ENCODE assay signal across 8 cellular contexts in the genomic region with DNA sequence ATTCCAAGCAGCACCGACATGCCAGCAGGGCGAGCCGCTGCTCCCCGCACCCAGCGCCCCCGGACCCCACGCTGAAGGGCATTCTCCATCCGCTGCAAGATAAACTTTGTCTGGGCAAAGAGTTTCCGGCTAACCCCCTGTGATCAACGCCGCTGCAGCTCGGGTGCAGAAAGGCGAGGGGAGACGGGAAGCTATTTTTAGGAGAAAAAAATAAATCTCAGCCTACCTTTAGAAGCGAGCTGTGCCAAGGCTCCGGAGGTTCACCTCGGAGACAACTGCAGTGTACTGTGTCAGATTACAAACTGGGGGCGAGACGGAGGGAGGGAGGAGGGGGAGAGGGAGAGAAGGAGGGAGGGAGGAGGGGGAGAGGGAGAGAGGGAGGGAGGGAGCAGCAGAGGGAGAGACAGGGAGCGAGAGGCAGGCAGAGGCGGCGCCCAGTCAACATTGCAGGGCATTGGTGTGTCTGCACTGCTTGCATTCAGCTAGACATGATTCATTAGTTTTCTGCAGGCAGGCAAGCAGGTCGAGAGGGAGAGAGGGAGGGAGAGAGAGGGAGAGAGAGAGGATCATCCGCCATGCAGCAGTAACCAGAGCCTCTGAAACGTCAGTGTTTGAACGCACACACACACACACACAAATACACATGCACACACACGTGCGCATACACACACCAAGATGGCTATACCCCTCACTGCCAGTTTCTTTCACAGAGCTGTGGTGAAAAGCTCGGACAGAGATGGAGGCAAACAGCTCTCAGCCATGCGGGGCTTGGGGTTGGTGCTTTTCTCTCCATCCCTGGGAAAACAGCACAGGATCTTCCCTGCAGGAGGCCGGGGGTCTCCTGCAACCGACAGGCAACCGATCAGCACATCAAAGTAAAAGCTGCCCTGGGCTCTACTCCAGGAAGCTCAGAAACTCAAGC. TPM values are rescaled to one million over a fixed set of nuclear protein-coding genes. Genes with fewer than 3 reads are reported as not detected.
DNase-seq lines count a peak whose midpoint lies in the region; ATAC-seq, FAIRE-seq and TF ChIP-seq lines count a peak whose summit lies in the region.

A gene with protein sequence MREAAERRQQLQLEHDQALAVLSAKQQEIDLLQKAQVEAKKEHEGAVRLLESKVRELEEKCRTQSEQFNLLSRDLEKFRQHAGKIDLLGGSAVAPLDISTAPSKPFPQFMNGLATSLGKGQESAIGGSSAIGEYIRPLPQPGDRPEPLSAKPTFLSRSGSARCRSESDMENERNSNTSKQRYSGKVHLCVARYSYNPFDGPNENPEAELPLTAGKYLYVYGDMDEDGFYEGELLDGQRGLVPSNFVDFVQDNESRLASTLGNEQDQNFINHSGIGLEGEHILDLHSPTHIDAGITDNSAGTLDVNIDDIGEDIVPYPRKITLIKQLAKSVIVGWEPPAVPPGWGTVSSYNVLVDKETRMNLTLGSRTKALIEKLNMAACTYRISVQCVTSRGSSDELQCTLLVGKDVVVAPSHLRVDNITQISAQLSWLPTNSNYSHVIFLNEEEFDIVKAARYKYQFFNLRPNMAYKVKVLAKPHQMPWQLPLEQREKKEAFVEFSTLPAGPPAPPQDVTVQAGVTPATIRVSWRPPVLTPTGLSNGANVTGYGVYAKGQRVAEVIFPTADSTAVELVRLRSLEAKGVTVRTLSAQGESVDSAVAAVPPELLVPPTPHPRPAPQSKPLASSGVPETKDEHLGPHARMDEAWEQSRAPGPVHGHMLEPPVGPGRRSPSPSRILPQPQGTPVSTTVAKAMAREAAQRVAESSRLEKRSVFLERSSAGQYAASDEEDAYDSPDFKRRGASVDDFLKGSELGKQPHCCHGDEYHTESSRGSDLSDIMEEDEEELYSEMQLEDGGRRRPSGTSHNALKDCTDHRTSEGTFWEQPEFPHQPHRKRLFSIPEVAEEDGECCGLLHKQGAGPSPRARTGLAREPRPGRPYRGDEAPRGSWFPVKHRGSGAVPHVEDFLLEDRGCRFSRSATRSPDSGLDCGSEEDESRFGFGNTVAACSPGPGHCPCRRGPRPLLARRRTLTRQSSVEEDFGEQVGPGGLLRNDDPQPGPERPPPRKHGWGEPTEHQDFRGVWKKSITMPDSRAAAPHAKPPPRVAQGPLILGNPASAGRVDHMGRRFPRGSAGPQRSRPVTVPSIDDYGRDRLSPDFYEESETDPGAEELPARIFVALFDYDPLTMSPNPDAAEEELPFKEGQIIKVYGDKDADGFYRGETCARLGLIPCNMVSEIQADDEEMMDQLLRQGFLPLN (N-terminal part only) (minus strand): TSS at position 304 of the 922 bp plus-strand sequence. CDS start 237,286 bp downstream, outside the sequence.

- WGBS in A549 (ENCODE audit: missing lambda C conversion rate) = 4% methylated on average over 33 of the region's 33 CpGs

- H3K9me3 ChIP-seq in A549 = peaks cover 7% of the 10 kb centered on the region; the same call in 1 of the 3 replicates

- no peak for TF ChIP-seq CTCF in A549 (IDR thresholded peaks at IDR 0.05)

- CTCF ChIA-PET in A549 (lab: Yijun Ruan, JAX) = interaction anchor here (1.8 to 2.9 kb wide), 2 partner anchors 10 to 32 kb away, joined by 3 to 8 read pairs; no protein-coding TSS in a partner anchor

- POLR2A ChIA-PET in A549 (lab: Yijun Ruan, JAX) = no interaction called here

- FAIRE-seq in A549 (lab: Jason Lieb, UNC) = no peak

- H3K4me1 ChIP-seq in A549 = peaks cover 18% of the 10 kb centered on the region; the same call in 1 of the 3 replicates

- DNase-seq in A549 (ENCODE audit: low read depth in 1 of 2, low spot score in 1 of 2) (peak in 1 of 2 experiments; percentile 44), SHP77 treated with DMSO at 0.1 percent for 48 hours (lab: John Stamatoyannopoulos, UW) (peak; percentile 63), iPS DF 4.7 (ENCODE audit: extremely low read depth, low spot score) (peak; percentile 44), SKM-1 (lab: John Stamatoyannopoulos, UW; ENCODE audit: unreplicated experiment) (no peak), NCI-H446 (lab: John Stamatoyannopoulos, UW) (no peak)

- H3K4me3 ChIP-seq in A549 = peak within 1 kb of the TSS; percentile 34
- H3K4me3 ChIP-seq in skin epidermis = peak within 1 kb of the TSS; percentile 24 to 53 (median 35)

- no peak for TF ChIP-seq RAD21 in A549 (conservative IDR thresholded peaks at IDR 0.05 in 1 of 2, IDR thresholded peaks at IDR 0.05 in 1 of 2)

- TF ChIP-seq POLR2A in A549 (IDR thresholded peaks at IDR 0.05; ENCODE audit: low read length) = no peak

- no peak for TF ChIP-seq EP300 in A549 (IDR thresholded peaks at IDR 0.05)

- H3K4me2 ChIP-seq in A549 = peak within 1 kb of the TSS; percentile 80

- no peak within 1 kb of the TSS for H3K27ac ChIP-seq in A549
- peak within 1 kb of the TSS in 3 of 21 experiments; percentile 16 to 35 (median 31) for H3K27ac ChIP-seq in skin epidermis

- ATAC-seq in A549 (peak; percentile 74 to 78), HG03432 (IDR thresholded peaks at IDR 0.05; ENCODE audit: unreplicated experiment) (peak; percentile 35), GM21447 (IDR thresholded peaks at IDR 0.05; ENCODE audit: unreplicated experiment) (no peak)

TF ChIP-seq in A549, 52 proteins besides CTCF, POLR2A, EP300 and RAD21:
- TF ChIP-seq TP53 (CRISPR knock-in tag; IDR thresholded peaks at IDR 0.05) = no peak
- no peak for TF ChIP-seq JUN (IDR thresholded peaks at IDR 0.05)
- TF ChIP-seq MYC (IDR thresholded peaks at IDR 0.05; ENCODE audit: borderline replicate concordance, low read length) = no peak
- no peak for TF ChIP-seq EHMT2 (IDR thresholded peaks at IDR 0.05; ENCODE audit: low read depth)
- no peak for TF ChIP-seq ZNF302 (CRISPR knock-in tag; IDR thresholded peaks at IDR 0.05)
- no peak for TF ChIP-seq CHD4 (IDR thresholded peaks at IDR 0.05; ENCODE audit: borderline replicate concordance)
- TF ChIP-seq, protein P1, sequence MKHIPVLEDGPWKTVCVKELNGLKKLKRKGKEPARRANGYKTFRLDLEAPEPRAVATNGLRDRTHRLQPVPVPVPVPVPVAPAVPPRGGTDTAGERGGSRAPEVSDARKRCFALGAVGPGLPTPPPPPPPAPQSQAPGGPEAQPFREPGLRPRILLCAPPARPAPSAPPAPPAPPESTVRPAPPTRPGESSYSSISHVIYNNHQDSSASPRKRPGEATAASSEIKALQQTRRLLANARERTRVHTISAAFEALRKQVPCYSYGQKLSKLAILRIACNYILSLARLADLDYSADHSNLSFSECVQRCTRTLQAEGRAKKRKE (CRISPR knock-in tag; IDR thresholded peaks at IDR 0.05; ENCODE audit: low read depth) = no peak
- TF ChIP-seq ZFP36 (IDR thresholded peaks at IDR 0.05; ENCODE audit: borderline replicate concordance, partially characterized antibody) = no peak
- TF ChIP-seq NFE2L2 (conservative IDR thresholded peaks at IDR 0.05; ENCODE audit: low read length) = no peak
- no peak for TF ChIP-seq ESRRA (IDR thresholded peaks at IDR 0.05; ENCODE audit: borderline replicate concordance, low read length)
- TF ChIP-seq CHD2 (IDR thresholded peaks at IDR 0.05; ENCODE audit: low read length, partially characterized antibody) = no peak
- TF ChIP-seq, protein P2, sequence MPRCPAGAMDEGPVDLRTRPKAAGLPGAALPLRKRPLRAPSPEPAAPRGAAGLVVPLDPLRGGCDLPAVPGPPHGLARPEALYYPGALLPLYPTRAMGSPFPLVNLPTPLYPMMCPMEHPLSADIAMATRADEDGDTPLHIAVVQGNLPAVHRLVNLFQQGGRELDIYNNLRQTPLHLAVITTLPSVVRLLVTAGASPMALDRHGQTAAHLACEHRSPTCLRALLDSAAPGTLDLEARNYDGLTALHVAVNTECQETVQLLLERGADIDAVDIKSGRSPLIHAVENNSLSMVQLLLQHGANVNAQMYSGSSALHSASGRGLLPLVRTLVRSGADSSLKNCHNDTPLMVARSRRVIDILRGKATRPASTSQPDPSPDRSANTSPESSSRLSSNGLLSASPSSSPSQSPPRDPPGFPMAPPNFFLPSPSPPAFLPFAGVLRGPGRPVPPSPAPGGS (IDR thresholded peaks at IDR 0.05) = no peak
- no peak for TF ChIP-seq CEBPB (IDR thresholded peaks at IDR 0.05)
- TF ChIP-seq, protein P3, sequence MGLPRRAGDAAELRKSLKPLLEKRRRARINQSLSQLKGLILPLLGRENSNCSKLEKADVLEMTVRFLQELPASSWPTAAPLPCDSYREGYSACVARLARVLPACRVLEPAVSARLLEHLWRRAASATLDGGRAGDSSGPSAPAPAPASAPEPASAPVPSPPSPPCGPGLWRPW (IDR thresholded peaks at IDR 0.05) = no peak
- TF ChIP-seq CBX8 (IDR thresholded peaks at IDR 0.05) = no peak
- no peak for TF ChIP-seq RFX5 (IDR thresholded peaks at IDR 0.05)
- TF ChIP-seq, protein P4, sequence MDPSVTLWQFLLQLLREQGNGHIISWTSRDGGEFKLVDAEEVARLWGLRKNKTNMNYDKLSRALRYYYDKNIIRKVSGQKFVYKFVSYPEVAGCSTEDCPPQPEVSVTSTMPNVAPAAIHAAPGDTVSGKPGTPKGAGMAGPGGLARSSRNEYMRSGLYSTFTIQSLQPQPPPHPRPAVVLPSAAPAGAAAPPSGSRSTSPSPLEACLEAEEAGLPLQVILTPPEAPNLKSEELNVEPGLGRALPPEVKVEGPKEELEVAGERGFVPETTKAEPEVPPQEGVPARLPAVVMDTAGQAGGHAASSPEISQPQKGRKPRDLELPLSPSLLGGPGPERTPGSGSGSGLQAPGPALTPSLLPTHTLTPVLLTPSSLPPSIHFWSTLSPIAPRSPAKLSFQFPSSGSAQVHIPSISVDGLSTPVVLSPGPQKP (IDR thresholded peaks at IDR 0.05; ENCODE audit: low read depth, low read length) = no peak
- TF ChIP-seq, protein P5, sequence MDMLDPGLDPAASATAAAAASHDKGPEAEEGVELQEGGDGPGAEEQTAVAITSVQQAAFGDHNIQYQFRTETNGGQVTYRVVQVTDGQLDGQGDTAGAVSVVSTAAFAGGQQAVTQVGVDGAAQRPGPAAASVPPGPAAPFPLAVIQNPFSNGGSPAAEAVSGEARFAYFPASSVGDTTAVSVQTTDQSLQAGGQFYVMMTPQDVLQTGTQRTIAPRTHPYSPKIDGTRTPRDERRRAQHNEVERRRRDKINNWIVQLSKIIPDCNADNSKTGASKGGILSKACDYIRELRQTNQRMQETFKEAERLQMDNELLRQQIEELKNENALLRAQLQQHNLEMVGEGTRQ (IDR thresholded peaks at IDR 0.05) = no peak
- TF ChIP-seq KDM1A (IDR thresholded peaks at IDR 0.05; ENCODE audit: low read depth) = no peak
- TF ChIP-seq EHF (CRISPR knock-in tag; IDR thresholded peaks at IDR 0.05) = no peak

RNA-seq across cellular contexts. Expression of the gene that starts here (rescaled TPM):
- polyA plus RNA-seq in A549 (2011; rRNA removed) (0.07 TPM in 1 of 2 replicates, not detected in the other), A549 (2017; fragmentation: RNase III; extraction: RNeasy Plus Mini Kit Qiagen cat#74134 plus additional on column Dnase treatment) (not detected in 3 replicates)
- polyA plus RNA-seq in A549 (2012; cell fraction: cytosol; rRNA removed) = 0.04 TPM in 1 of 2 replicates, not detected in the other
- not detected in 2 replicates for polyA plus RNA-seq in A549 (2012; cell fraction: nucleus; rRNA removed)
- not detected in 2 replicates for polyA minus RNA-seq in A549 (2011; rRNA and poly(A)+ RNA removed)

Comparison
In these comparisons a context has a peak if more than half of its experiments do, and no peak if none do; other contexts are left out.
1. Peak in ATAC-seq, H3K4me3 ChIP-seq and H3K4me2 ChIP-seq in A549; RNA of the gene not detected or under 1 TPM.
2. DNase-seq: peak in SHP77 treated with DMSO at 0.1 percent for 48 hours (single experiment) and iPS DF 4.7 (single experiment); none in SKM-1 (single experiment) and NCI-H446 (0 of 2).